In genomic region chr17:63985387-63986140, GRCh38 we compare ENCODE assay signal across 12 cellular contexts. TPM values are rescaled to one million over a fixed set of nuclear protein-coding genes. Genes with fewer than 3 reads are reported as not detected.
DNase-seq lines count a peak whose midpoint lies in the region; TF ChIP-seq lines count a peak whose summit lies in the region.
"Had no signal": no experiment of that assay in that cellular context is flagged by ENCODE, and none has a peak within 500 bp of the region (broad histone marks: within the 10 kb centered on the region; RNA-seq: fewer than 3 reads in every experiment).

No MANE protein-coding gene starts in this region.

- H3K4me1 ChIP-seq in BLaER1, result peaks cover 78% of the 10 kb centered on the region
- no peaks in the 10 kb centered on the region; the same call in 1 of the 2 replicates for H3K4me1 ChIP-seq in H9 (ENCODE audit: insufficient read depth, low read length)
- peaks cover 0 to 12% of the 10 kb centered on the region in 2 donors for H3K4me1 ChIP-seq in neuronal stem cell (ENCODE audit: control insufficient read depth in 2 of 2, insufficient read depth in 1 of 2, low read depth in 1 of 2, low read length in 2 of 2)
- peaks cover 0 to 39% (median 20%) of the 10 kb centered on the region in 4 donors for H3K4me1 ChIP-seq in tibial artery

- H3K56ac ChIP-seq in H9 (ENCODE audit: insufficient read length, low read depth, low read length), result no peak overlapping the region

- H4K20me1 ChIP-seq in BLaER1 (no peaks in the 10 kb centered on the region), H9 (ENCODE audit: control insufficient read depth, insufficient read depth, insufficient read length) (no peaks in the 10 kb centered on the region)

- H3K23me2 ChIP-seq in H9 (ENCODE audit: insufficient read length, low read depth, low read length, poor library complexity, severe bottlenecking), result no peaks in the 10 kb centered on the region

- no peaks in the 10 kb centered on the region for H3K27me3 ChIP-seq in BLaER1
- H3K27me3 ChIP-seq in H9 (ENCODE audit: insufficient read depth, low read length), result no peaks in the 10 kb centered on the region
- H3K27me3 ChIP-seq in brain microvascular endothelial cell (replicated peaks), result no peaks in the 10 kb centered on the region
- H3K27me3 ChIP-seq in neuronal stem cell (ENCODE audit: control insufficient read depth in 3 of 3, insufficient read depth in 3 of 3, low read depth in 1 of 3, low read length in 3 of 3), result peaks cover 0 to 13% (median 0%) of the 10 kb centered on the region in 3 experiments
- peaks cover 0 to 24% of the 10 kb centered on the region in 2 donors for H3K27me3 ChIP-seq in tibial artery

- H3K4me3 Mint-ChIP-seq in H9, result no peak overlapping the region
- no peak overlapping the region for H3K4me3 Mint-ChIP-seq in Calu3 (ENCODE audit: low read depth, unreplicated experiment)
- H3K4me3 Mint-ChIP-seq: nephron had no signal

- H4K8ac ChIP-seq in H9 (replicated peaks; ENCODE audit: insufficient read length, low read depth, low read length), result no peak overlapping the region
- H4K8ac ChIP-seq in neuronal stem cell (ENCODE audit: low read depth, low read length), result no peak overlapping the region

- in situ Hi-C loops in brain microvascular endothelial cell (cut with HindIII; ENCODE audit: low pct_ligation_motif_present, low sequenced_read_pairs), result no loop called here

- no peak overlapping the region for H3K4ac ChIP-seq in H9 (ENCODE audit: low read depth, low read length)
- no peak overlapping the region for H3K4ac ChIP-seq in neuronal stem cell (ENCODE audit: low read length)

- H3K4me2 ChIP-seq in BLaER1, result peak overlapping the region; percentile 90
- H3K4me2 ChIP-seq in H9 (ENCODE audit: insufficient read depth, insufficient read length, low read length), result no peak overlapping the region
- no peak overlapping the region for H3K4me2 ChIP-seq in neuronal stem cell (ENCODE audit: insufficient read depth, low read length, poor library complexity, severe bottlenecking)

- no peaks in the 10 kb centered on the region for H3K79me2 ChIP-seq in H9 (ENCODE audit: insufficient read depth, low read length)

- H3K27ac Mint-ChIP-seq in H9, result no peak overlapping the region
- no peak overlapping the region for H3K27ac Mint-ChIP-seq in Calu3 (ENCODE audit: unreplicated experiment)

- DNase-seq in H9 (peak; percentile 71), brain microvascular endothelial cell (no peak), neuronal stem cell (ENCODE audit: low spot score) (no peak), ureter (ENCODE audit: low spot score) (no peak), tibial artery (no peak), NOMO-1 treated with dmso at 0.1 percent for 144 hours (lab: John Stamatoyannopoulos, UW; ENCODE audit: unreplicated experiment) (no peak), Calu3 (no peak)
- DNase-seq: DMS153 had no signal

- H2AFZ ChIP-seq in H9 (ENCODE audit: low read length), result no peak overlapping the region
- H2AFZ ChIP-seq in neuronal stem cell (ENCODE audit: low read length), result no peak overlapping the region

- TF ChIP-seq CTCF in H9 (conservative IDR thresholded peaks at IDR 0.05), result peak; percentile 54
- peak; percentile 16 for TF ChIP-seq CTCF in brain microvascular endothelial cell (IDR thresholded peaks at IDR 0.05; ENCODE audit: low read depth, low read length, missing control alignments)
- no peak for TF ChIP-seq CTCF in tibial artery (IDR thresholded peaks at IDR 0.05)
- no peak for TF ChIP-seq CTCF in Calu3 (IDR thresholded peaks at IDR 0.05; ENCODE audit: unreplicated experiment)

- H2BK20ac ChIP-seq in H9 (ENCODE audit: low read depth, low read length, poor library complexity, severe bottlenecking), result no peak overlapping the region

- H3K4me3 ChIP-seq in BLaER1 (no peak overlapping the region), brain microvascular endothelial cell (ENCODE audit: low read depth, low read length) (no peak overlapping the region), neuronal stem cell (ENCODE audit: low read length in 2 of 2) (no peak overlapping the region), tibial artery (no peak overlapping the region)

- H3K14ac ChIP-seq in H9 (ENCODE audit: insufficient read depth, low read length) (no peak overlapping the region), neuronal stem cell (ENCODE audit: low read length) (no peak overlapping the region)

- H2BK120ac ChIP-seq in H9 (ENCODE audit: low read depth, low read length, poor library complexity, severe bottlenecking) (no peak overlapping the region), neuronal stem cell (ENCODE audit: low read depth, low read length) (no peak overlapping the region)

- no CpG with 5 or more reads among the region's 13 CpGs for WGBS in H9 (ENCODE audit: extremely low coverage, insufficient read length, low lambda C conversion rate)
- WGBS in neuronal stem cell (ENCODE audit: extremely low coverage in 2 of 2, insufficient read length in 2 of 2, insufficient replicate concordance in 1 of 2), 2 donors, result no CpG with 5 or more reads among the region's 13 CpGs

- H3K36me3 Mint-ChIP-seq in H9 (ENCODE audit: insufficient read depth in 1 of 3, low read depth in 3 of 3), result peaks cover 6 to 13% (median 11%) of the 10 kb centered on the region in 3 experiments; a peak in 6 of 7 replicates
- H3K36me3 Mint-ChIP-seq in Calu3 (ENCODE audit: insufficient read depth, unreplicated experiment), result peaks cover 5% of the 10 kb centered on the region

- no peak overlapping the region for H3K18ac ChIP-seq in H9 (ENCODE audit: insufficient read length, low read depth, low read length)
- peak overlapping the region; percentile 44 for H3K18ac ChIP-seq in neuronal stem cell (ENCODE audit: low read length)

- H3K27ac ChIP-seq in BLaER1 (peak overlapping the region; percentile 76), H9 (ENCODE audit: insufficient read length, low read depth, low read length) (no peak overlapping the region), brain microvascular endothelial cell (no peak overlapping the region), neuronal stem cell (replicated peaks; ENCODE audit: low read length) (no peak overlapping the region), tibial artery (peak overlapping the region in 1 of 2 donors; percentile 44)

- H3K9ac ChIP-seq in BLaER1 (no peak overlapping the region), H9 (ENCODE audit: extremely low read depth, insufficient read length, low read length) (no peak overlapping the region), neuronal stem cell (ENCODE audit: low read depth, low read length, poor library complexity) (no peak overlapping the region)

- H3T11ph ChIP-seq in H9 (ENCODE audit: low read length), result no peak overlapping the region

- H3K4me1 Mint-ChIP-seq in H9 (peaks cover 8 to 26% of the 10 kb centered on the region in 2 experiments), Calu3 (ENCODE audit: low read depth, unreplicated experiment) (no peaks in the 10 kb centered on the region)

- H3K23ac ChIP-seq in H9 (ENCODE audit: insufficient read length, low read depth, low read length), result no peak overlapping the region
- H3K23ac ChIP-seq in neuronal stem cell (ENCODE audit: low read depth, low read length, poor library complexity), result peak overlapping the region; percentile 89

- no peak overlapping the region for H2BK5ac ChIP-seq in H9 (ENCODE audit: insufficient read length, low read length)
- no peak overlapping the region for H2BK5ac ChIP-seq in neuronal stem cell (ENCODE audit: low read length)

- intact Hi-C loops in tibial artery (cut with DNase I; ENCODE audit: low total_unique reads) (no loop called here), Calu3 (cut with micrococcal nuclease; ENCODE audit: unreplicated experiment) (no loop called here)

- H4K91ac ChIP-seq in H9 (ENCODE audit: insufficient read length, low read depth, low read length) (no peak overlapping the region), neuronal stem cell (ENCODE audit: low read depth, low read length, poor library complexity) (no peak overlapping the region)

- H3K27me3 Mint-ChIP-seq in H9 (ENCODE audit: low read depth), result peaks cover 3% of the 10 kb centered on the region; the same call in 1 of the 2 replicates
- peaks cover 23% of the 10 kb centered on the region for H3K27me3 Mint-ChIP-seq in Calu3 (ENCODE audit: unreplicated experiment)

- H4K5ac ChIP-seq in H9 (ENCODE audit: insufficient read length, low read depth, low read length), result no peak overlapping the region

- BruUV-seq in Calu3 (replicated peaks; lab: Mats Ljungman, UMichigan), result no TSS peak

- CTCF ChIA-PET in Calu3 (lab: Charles Lee), result interaction anchor here (0.7 kb wide), 1 partner anchor 118 kb away, joined by 3 read pairs; no protein-coding TSS in a partner anchor

- H2BK12ac ChIP-seq in H9 (ENCODE audit: insufficient read length, low read depth, low read length), result no peak overlapping the region
- no peak overlapping the region for H2BK12ac ChIP-seq in neuronal stem cell (ENCODE audit: low read length)

- H3K36me3 ChIP-seq in BLaER1, result no peaks in the 10 kb centered on the region
- H3K36me3 ChIP-seq in brain microvascular endothelial cell (replicated peaks), result no peaks in the 10 kb centered on the region
- H3K36me3 ChIP-seq in neuronal stem cell (replicated peaks in 1 of 2; ENCODE audit: control insufficient read depth in 2 of 2, insufficient read depth in 2 of 2, low read length in 2 of 2), result no peaks in the 10 kb centered on the region
- H3K36me3 ChIP-seq in tibial artery, result no peaks in the 10 kb centered on the region

- H3K79me1 ChIP-seq in H9 (ENCODE audit: insufficient read depth, low read depth, low read length, poor library complexity, severe bottlenecking) (no peaks in the 10 kb centered on the region), neuronal stem cell (ENCODE audit: low read depth, low read length) (no peaks in the 10 kb centered on the region)

- H3K9me3 ChIP-seq in BLaER1 (peaks cover 22% of the 10 kb centered on the region), H9 (ENCODE audit: control insufficient read depth, low read depth, low read length) (peaks cover 5% of the 10 kb centered on the region), neuronal stem cell (replicated peaks in 1 of 2; ENCODE audit: control insufficient read depth in 2 of 2, insufficient read depth in 1 of 2, low read depth in 1 of 2, low read length in 2 of 2) (peaks cover 3 to 5% of the 10 kb centered on the region in 2 donors), tibial artery (peaks cover 0 to 7% (median 0%) of the 10 kb centered on the region in 3 donors)

- H2AK5ac ChIP-seq in H9 (ENCODE audit: insufficient read length, low read length) (no peak overlapping the region), neuronal stem cell (ENCODE audit: low read depth, low read length) (peak overlapping the region; percentile 75)

- H3K9me3 Mint-ChIP-seq in H9, result peaks cover 15% of the 10 kb centered on the region in 2 experiments
- peaks cover 4% of the 10 kb centered on the region for H3K9me3 Mint-ChIP-seq in Calu3 (ENCODE audit: low read depth, unreplicated experiment)

- no peak overlapping the region for H2BK15ac ChIP-seq in H9 (ENCODE audit: low read depth, low read length)
- H2BK15ac ChIP-seq in neuronal stem cell (ENCODE audit: low read length), result no peak overlapping the region

RNA-seq across cellular contexts. Expression of gene PRR29, which starts 12.6 kb away (rescaled TPM):
- total RNA-seq in H9 (2021), result 0.87 and 1.5 TPM in 2 replicates
- 0.43 TPM for polyA plus RNA-seq in neuronal stem cell (2013, experiment 1 of 2)
- 0.57 TPM for polyA plus RNA-seq in neuronal stem cell (2013, experiment 2 of 2)
- total RNA-seq in ureter, result 3.5 TPM
- total RNA-seq in Calu3 (2022), result 0.47 and 0.61 TPM in 2 replicates

RNA-seq across cellular contexts. Expression of gene SCN4A, which starts 12.8 kb away (rescaled TPM):
- total RNA-seq in H9 (2021) (5.0 and 5.8 TPM in 2 replicates), ureter (2.2 TPM), Calu3 (2022) (not detected in 2 replicates)
- polyA plus RNA-seq in neuronal stem cell (2013, experiment 1 of 2), result 3.9 TPM
- polyA plus RNA-seq in neuronal stem cell (2013, experiment 2 of 2), result 3.8 TPM
- total RNA-seq: chondrocyte, HT-29 had no signal

RNA-seq across cellular contexts. Expression of gene ICAM2, which starts 34.9 kb away (rescaled TPM):
- total RNA-seq in H9 (2021) (0.28 and 0.35 TPM in 2 replicates), ureter (39.0 TPM), Calu3 (2022) (3.6 and 4.4 TPM in 2 replicates)
- polyA plus RNA-seq in neuronal stem cell (2013, experiment 1 of 2), result 0.10 TPM
- not detected for polyA plus RNA-seq in neuronal stem cell (2013, experiment 2 of 2)
- total RNA-seq: chondrocyte had no signal

RNA-seq across cellular contexts. Expression of gene CD79B, which starts 53.4 kb away (rescaled TPM):
- total RNA-seq in H9 (2021), result 0.96 and 1.4 TPM in 2 replicates
- polyA plus RNA-seq in neuronal stem cell (2013, experiment 1 of 2), result 0.71 TPM
- 0.79 TPM for polyA plus RNA-seq in neuronal stem cell (2013, experiment 2 of 2)
- 12.5 TPM for total RNA-seq in ureter
- total RNA-seq in Calu3 (2022), result not detected in 2 replicates
- total RNA-seq: chondrocyte, HT-29 had no signal

Comparison
In these comparisons a context has a peak if more than half of its experiments do, and no peak if none do; other contexts are left out.
1. CTCF ChIP-seq: peak in H9 (single experiment) and brain microvascular endothelial cell (single experiment); none in tibial artery (0 of 2) and Calu3 (single experiment).